In genomic region chr22:25021409-25021808, GRCh38 we compare ENCODE assay signal across 17 cellular contexts.
"Had no signal": no experiment of that assay in that cellular context is flagged by ENCODE, and none has a peak within 500 bp of the region (broad histone marks: within the 10 kb centered on the region; RNA-seq: fewer than 3 reads in every experiment).

No MANE protein-coding gene starts in this region.

- H3K27me3 ChIP-seq: heart left ventricle, neutrophil had no signal

- DNase-seq: activated B cell treated with CpG ODN at 0.5 μM for 24 hours; activated CD4-positive, alpha-beta memory T cell treated with anti-CD3 and anti-CD28 coated beads, Interleukin-2, amount 10 ng/mL, durations not matched to agents 7 days and 5 days; activated CD4-positive, alpha-beta T cell treated with anti-CD3 and anti-CD28 coated beads for 48 hours; activated CD8-positive, alpha-beta memory T cell treated with anti-CD3 and anti-CD28 coated beads, Interleukin-2, amount 10 ng/mL, durations not matched to agents 7 days and 5 days; activated naive CD4-positive, alpha-beta T cell; activated naive CD8-positive, alpha-beta T cell treated with anti-CD3 and anti-CD28 coated beads for 36 hours; amniotic stem cell; naive thymus-derived CD8-positive, alpha-beta T cell; spleen; stimulated activated CD4-positive, alpha-beta T cell treated with anti-CD3 and anti-CD28 coated beads, Interleukin-4, amount 100 ng/mL, for 4 hours; T-cell had no signal

- H3K27ac ChIP-seq: neutrophil, parathyroid adenoma, spleen had no signal

- H3K4me3 ChIP-seq: heart left ventricle, spleen had no signal

- ATAC-seq: activated CD8-positive, alpha-beta memory T cell treated with anti-CD3 and anti-CD28 coated beads, Interleukin-2, amount 10 ng/mL, durations not matched to agents 7 days and 5 days; activated T-helper 17 cell treated with anti-CD3 and anti-CD28 coated beads, Interleukin-2, amount 50 U/mL, for 72 hours; naive thymus-derived CD8-positive, alpha-beta T cell; T-cell had no signal

- H3K36me3 ChIP-seq: heart left ventricle, neutrophil, spleen had no signal

- FAIRE-seq: endometrium, frontal cortex had no signal

- H3K4me1 ChIP-seq: parathyroid adenoma had no signal

- H3K9me3 ChIP-seq: heart left ventricle, neutrophil, spleen had no signal
